9 cellular contexts compared by ENCODE assay signal in genomic region chr5:54234304-54234938, GRCh38.
DNase-seq lines count a peak whose midpoint lies in the region; ATAC-seq and TF ChIP-seq lines count a peak whose summit lies in the region.
"Had no signal": no experiment of that assay in that cellular context is flagged by ENCODE, and none has a peak within 500 bp of the region (broad histone marks: within the 10 kb centered on the region; RNA-seq: fewer than 3 reads in every experiment).

No MANE protein-coding gene starts in this region.

- no peak for TF ChIP-seq POLR2A in tibial nerve (IDR thresholded peaks at IDR 0.05)

- H3K27ac ChIP-seq in tibial nerve: no peak overlapping the region

- no peaks in the 10 kb centered on the region for H3K9me3 ChIP-seq in tibial nerve

- H3K36me3 Mint-ChIP-seq in HFFc6 (ENCODE audit: low read depth): no peaks in the 10 kb centered on the region
- H3K36me3 Mint-ChIP-seq: memory B cell had no signal

- H3K27me3 Mint-ChIP-seq in HFFc6 (ENCODE audit: insufficient read depth): peaks cover 2% of the 10 kb centered on the region; the same call in 1 of the 2 replicates
- H3K27me3 Mint-ChIP-seq: memory B cell had no signal

- DNase-seq in DMS53 (lab: John Stamatoyannopoulos, UW) (peak; percentile 57), HFFc6 (peak; percentile 47), RKO (ENCODE audit: low spot score) (peak; percentile 54), fibroblast of the aortic adventitia (ENCODE audit: low read depth) (peak; percentile 82), tibial nerve (ENCODE audit: low spot score in 2 of 2) (no peak), left colon (no peak)
- no peak for DNase-seq in activated CD4-positive, alpha-beta T cell treated with anti-CD3 and anti-CD28 coated beads, Interleukin-2, amount 50 U/mL, for 4 hours
- DNase-seq in activated CD4-positive, CD25-positive, alpha-beta regulatory T cell treated with anti-CD3 and anti-CD28 coated beads, Interleukin-2, amount 50 U/mL, for 72 hours: no peak

- H3K4me3 ChIP-seq in fibroblast of the aortic adventitia (ENCODE audit: low read depth, low read length): no peak overlapping the region
- no peak overlapping the region for H3K4me3 ChIP-seq in tibial nerve

- no peak for TF ChIP-seq EP300 in tibial nerve (IDR thresholded peaks at IDR 0.05)

- H3K36me3 ChIP-seq in tibial nerve: no peaks in the 10 kb centered on the region

- 48 to 54% methylated on average over 2 of the region's 2 CpGs for WGBS in tibial nerve, 2 donors

- H3K4me1 Mint-ChIP-seq in HFFc6 (ENCODE audit: low read depth): peaks cover 5% of the 10 kb centered on the region

- intact Hi-C loops in left colon (cut with DNase I, micrococcal nuclease): no loop called here

- H3K27ac Mint-ChIP-seq in HFFc6: no peak overlapping the region; the same call in 1 of the 2 replicates
- H3K27ac Mint-ChIP-seq: memory B cell had no signal

- no peak for ATAC-seq in left colon

- H3K27me3 ChIP-seq in tibial nerve: no peaks in the 10 kb centered on the region

- H3K4me3 Mint-ChIP-seq in HFFc6: peak overlapping the region; percentile 82
- H3K4me3 Mint-ChIP-seq: memory B cell had no signal

- H3K9me3 Mint-ChIP-seq in HFFc6: no peaks in the 10 kb centered on the region
- H3K9me3 Mint-ChIP-seq: memory B cell had no signal

- TF ChIP-seq CTCF in HFFc6 (IDR thresholded peaks at IDR 0.05) (peak; percentile 85), fibroblast of the aortic adventitia (IDR thresholded peaks at IDR 0.05; ENCODE audit: insufficient read depth, low read length) (peak; percentile 58), tibial nerve (IDR thresholded peaks at IDR 0.05) (peak; percentile 28 to 53 (median 37))

- H3K4me1 ChIP-seq in tibial nerve: peaks cover 0 to 14% (median 3%) of the 10 kb centered on the region in 4 donors

Comparison
In these comparisons a context has a peak if more than half of its experiments do, and no peak if none do; other contexts are left out.
1. DNase-seq: peak in DMS53 (single experiment), HFFc6 (single experiment), RKO (single experiment) and fibroblast of the aortic adventitia (single experiment); none in tibial nerve (0 of 2), activated CD4-positive, alpha-beta T cell treated with anti-CD3 and anti-CD28 coated beads, Interleukin-2, amount 50 U/mL, for 4 hours (0 of 2), activated CD4-positive, CD25-positive, alpha-beta regulatory T cell treated with anti-CD3 and anti-CD28 coated beads, Interleukin-2, amount 50 U/mL, for 72 hours (single experiment) and left colon (0 of 2).
2. Peak in every context shown above with its lines, with median percentiles within 50 percentile points of each other: CTCF ChIP-seq.